7 cellular contexts compared by ENCODE assay signal in the genomic region with DNA sequence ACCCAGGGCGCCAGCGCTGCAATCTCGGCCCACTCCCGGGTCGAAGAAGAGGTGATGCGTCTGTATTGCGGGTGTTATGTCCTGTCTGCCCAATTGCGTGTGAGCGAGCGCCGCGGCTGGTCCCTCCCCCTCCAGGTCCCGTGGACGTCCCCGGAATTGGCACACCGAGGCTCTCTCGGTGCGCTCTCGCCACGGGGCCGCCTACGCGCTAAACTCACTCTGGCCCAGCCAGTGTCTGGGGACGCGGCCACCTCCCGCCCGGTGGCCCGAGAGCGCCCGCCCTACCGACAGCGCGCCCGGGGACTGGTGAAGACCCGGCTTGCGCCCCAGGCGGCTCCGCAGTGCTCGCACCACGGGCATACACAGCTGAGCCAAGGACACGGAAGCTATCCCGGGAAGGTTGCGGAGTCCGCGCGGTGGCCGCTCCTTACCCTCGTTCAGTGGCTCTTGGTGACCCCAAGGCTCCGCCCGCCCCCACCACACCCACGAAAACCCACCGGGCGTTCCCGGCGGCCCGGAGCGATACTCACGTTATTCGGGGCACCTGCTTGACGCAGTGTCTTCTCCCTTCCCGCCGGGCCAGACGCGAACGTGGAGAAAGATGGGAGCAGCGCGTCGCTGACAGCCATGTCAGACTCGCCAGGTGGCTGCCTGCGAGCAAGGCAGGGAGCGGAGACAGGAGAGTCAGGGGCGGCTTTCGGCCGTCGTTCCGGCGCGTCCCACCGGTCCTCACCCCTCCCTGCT. TPM values are rescaled to one million over a fixed set of nuclear protein-coding genes. Genes with fewer than 3 reads are reported as not detected.
DNase-seq lines count a peak whose midpoint lies in the region; ATAC-seq and TF ChIP-seq lines count a peak whose summit lies in the region.

No MANE protein-coding gene starts in this region.

- dilution Hi-C loops in mammary epithelial cell (cut with HindIII; ENCODE audit: low sequenced_read_pairs): no loop called here

- no peak for DNase-seq in GM12864 (ENCODE audit: low read depth)
- DNase-seq in NCI-H2171 treated with DMSO at 0.1 percent for 48 hours (lab: John Stamatoyannopoulos, UW): peak; percentile 54
- peak; percentile 70 for DNase-seq in mammary epithelial cell
- peak; percentile 22 for DNase-seq in iris pigment epithelial cell (ENCODE audit: low read depth)
- DNase-seq in HPDE6-E6E7 (ENCODE audit: extremely low spot score): no peak

- H3K4me3 ChIP-seq in GM12864 (ENCODE audit: low read depth, low read length) (peak overlapping the region; percentile 45), mammary epithelial cell (replicated peaks in 1 of 3; ENCODE audit: insufficient read depth in 1 of 3, low read depth in 2 of 3, low read length in 3 of 3) (peak overlapping the region; percentile 93 to 97 (median 94)), skin epidermis (peak overlapping the region; percentile 54 to 78 (median 63))

- TSS peak; percentile 31 for BruUV-seq in mammary epithelial cell (replicated peaks; lab: Mats Ljungman, UMichigan)

- intact Hi-C loops in mammary epithelial cell (cut with micrococcal nuclease): loop anchor here (1.0 to 10.0 kb wide), 10 partner anchors 149 to 1064 kb away; no protein-coding TSS in a partner anchor

- peak overlapping the region; percentile 96 for H3K4me2 ChIP-seq in mammary epithelial cell (ENCODE audit: insufficient read depth, low read depth, low read length)

- H3K9me3 ChIP-seq in mammary epithelial cell (replicated peaks; ENCODE audit: insufficient read depth, low read length): no peaks in the 10 kb centered on the region

- H3K9ac ChIP-seq in mammary epithelial cell (ENCODE audit: insufficient read depth, low read length): peak overlapping the region; percentile 93

- CTCF ChIA-PET in mammary epithelial cell (lab: Charles Lee; ENCODE audit: low non-redundant PET): no interaction called here

- peaks cover 21% of the 10 kb centered on the region for H3K36me3 ChIP-seq in mammary epithelial cell (ENCODE audit: insufficient read depth, low read length)

- peaks cover 45% of the 10 kb centered on the region for H3K79me2 ChIP-seq in mammary epithelial cell (ENCODE audit: insufficient read depth, low read length)

- in situ Hi-C loops in mammary epithelial cell (cut with MboI; ENCODE audit: low sequenced_read_pairs in 2 of 2): loop anchor here (10.0 to 25.0 kb wide), 3 partner anchors 549 to 786 kb away; no protein-coding TSS in a partner anchor

- no peaks in the 10 kb centered on the region for H3K27me3 ChIP-seq in mammary epithelial cell (ENCODE audit: insufficient read depth, low read length)

- peak overlapping the region; percentile 26 for H2AFZ ChIP-seq in mammary epithelial cell (ENCODE audit: low read depth, low read length)

- peaks cover 41% of the 10 kb centered on the region for H3K4me1 ChIP-seq in mammary epithelial cell (ENCODE audit: insufficient read depth, low read length)

- TF ChIP-seq CTCF in GM12864 (IDR thresholded peaks at IDR 0.05; ENCODE audit: low read depth, low read length, missing control alignments): no peak
- no peak for TF ChIP-seq CTCF in mammary epithelial cell (conservative IDR thresholded peaks at IDR 0.05 in 1 of 2, IDR thresholded peaks at IDR 0.05 in 1 of 2; ENCODE audit: extremely low read depth in 1 of 2, insufficient read depth in 1 of 2, low read depth in 1 of 2, low read length in 2 of 2)

- 6% methylated on average over 3 of the region's 79 CpGs for WGBS in mammary epithelial cell (ENCODE audit: low coverage, missing lambda C conversion rate)

- no peak for ATAC-seq in GM18861 (IDR thresholded peaks at IDR 0.05; ENCODE audit: unreplicated experiment)

- peaks cover 2% of the 10 kb centered on the region for H4K20me1 ChIP-seq in mammary epithelial cell (ENCODE audit: insufficient read depth, low read length)

- H3K27ac ChIP-seq in mammary epithelial cell (ENCODE audit: insufficient read depth, low read depth, low read length) (peak overlapping the region; percentile 83), skin epidermis (peak overlapping the region; percentile 74 to 98 (median 92))

RNA-seq across cellular contexts. Expression of a gene that starts 1.0 kb away (rescaled TPM):
- 10 to 100 TPM; 20.5 to 52.5 TPM for total RNA-seq in mammary epithelial cell
- polyA plus RNA-seq in mammary epithelial cell: 10.1 TPM
- 8.6 TPM for polyA minus RNA-seq in mammary epithelial cell

Comparison
In these comparisons a context has a peak if more than half of its experiments do, and no peak if none do; other contexts are left out.
1. DNase-seq: peak in NCI-H2171 treated with DMSO at 0.1 percent for 48 hours (single experiment), mammary epithelial cell (single experiment) and iris pigment epithelial cell (single experiment); none in GM12864 (single experiment) and HPDE6-E6E7 (single experiment).
2. Peak in every context shown above with its lines, with median percentiles within 50 percentile points of each other: H3K4me3 ChIP-seq.